ENCODE assay signal across 9 cellular contexts in genomic region chr13:63012016-63012415, GRCh38.
"Had no signal": no experiment of that assay in that cellular context is flagged by ENCODE, and none has a peak within 500 bp of the region (broad histone marks: within the 10 kb centered on the region; RNA-seq: fewer than 3 reads in every experiment).

No MANE protein-coding gene starts in this region.

- H3K9ac ChIP-seq: GM23248 had no signal

- H3K27ac ChIP-seq: GM23248 had no signal

- H3K4me1 ChIP-seq: HAP-1 had no signal

- H3K36me3 ChIP-seq: HAP-1 had no signal

- ATAC-seq: HCT116, K562 had no signal

- H3K9me3 ChIP-seq: HAP-1 had no signal

- H2AFZ ChIP-seq: GM23248 had no signal

- DNase-seq: GM23248, GOT3, H7, HFFc6, IMR-90, KG1 had no signal

- H3K4me3 ChIP-seq: GM23248, HAP-1, K562 had no signal
